In genomic region chr7:90262438-90262837, GRCh38 we compare ENCODE assay signal across 9 cellular contexts. TPM values are rescaled to one million over a fixed set of nuclear protein-coding genes. Genes with fewer than 3 reads are reported as not detected.
A peak's percentile ranks its signal among the peaks of the same experiment; 100 is the strongest.
DNase-seq lines count a peak whose midpoint lies in the region; ATAC-seq and TF ChIP-seq lines count a peak whose summit lies in the region.
"Had no signal": no experiment of that assay in that cellular context is flagged by ENCODE, and none has a peak within 500 bp of the region (broad histone marks: within the 10 kb centered on the region; RNA-seq: fewer than 3 reads in every experiment).

No MANE protein-coding gene starts in this region.

- H3K4me3 Mint-ChIP-seq in stimulated activated naive CD8-positive, alpha-beta T cell treated with anti-CD3 and anti-CD28 coated beads, Interleukin-15, amount 100 ng/mL, for 72 hours, result no peak overlapping the region
- H3K4me3 Mint-ChIP-seq: activated naive CD8-positive, alpha-beta T cell treated with anti-CD3 and anti-CD28 coated beads, Interleukin-2, amount 10 ng/mL, durations not matched to agents 7 days and 5 days had no signal

- H3K4me3 ChIP-seq in colonic mucosa (no peak overlapping the region), neural cell (ENCODE audit: low read length) (no peak overlapping the region)

- TF ChIP-seq CTCF in colonic mucosa (IDR thresholded peaks at IDR 0.05) (peak; percentile 54), neural cell (IDR thresholded peaks at IDR 0.05; ENCODE audit: poor library complexity, severe bottlenecking) (peak; percentile 62)

- H3K27ac ChIP-seq in colonic mucosa (no peak overlapping the region), neural cell (ENCODE audit: low read length) (no peak overlapping the region)

- H3K9me2 ChIP-seq in neural cell (ENCODE audit: insufficient read depth, low read length), result no peaks in the 10 kb centered on the region

- H3K27me3 Mint-ChIP-seq in stimulated activated naive CD8-positive, alpha-beta T cell treated with anti-CD3 and anti-CD28 coated beads, Interleukin-15, amount 100 ng/mL, for 72 hours, result peaks cover 13% of the 10 kb centered on the region

- no peak overlapping the region for H3K27ac Mint-ChIP-seq in stimulated activated naive CD8-positive, alpha-beta T cell treated with anti-CD3 and anti-CD28 coated beads, Interleukin-15, amount 100 ng/mL, for 72 hours
- H3K27ac Mint-ChIP-seq: activated naive CD8-positive, alpha-beta T cell treated with anti-CD3 and anti-CD28 coated beads, Interleukin-2, amount 10 ng/mL, durations not matched to agents 7 days and 5 days had no signal

- H3K4me1 Mint-ChIP-seq in stimulated activated naive CD8-positive, alpha-beta T cell treated with anti-CD3 and anti-CD28 coated beads, Interleukin-15, amount 100 ng/mL, for 72 hours, result no peaks in the 10 kb centered on the region
- H3K4me1 Mint-ChIP-seq: activated naive CD8-positive, alpha-beta T cell treated with anti-CD3 and anti-CD28 coated beads, Interleukin-2, amount 10 ng/mL, durations not matched to agents 7 days and 5 days had no signal

- H4K20me1 ChIP-seq in neural cell (ENCODE audit: insufficient read depth), result no peaks in the 10 kb centered on the region

- no peak for TF ChIP-seq EP300 in neural cell (conservative IDR thresholded peaks at IDR 0.05; ENCODE audit: poor library complexity, severe bottlenecking)

- no peaks in the 10 kb centered on the region for H3K9me3 Mint-ChIP-seq in stimulated activated naive CD8-positive, alpha-beta T cell treated with anti-CD3 and anti-CD28 coated beads, Interleukin-15, amount 100 ng/mL, for 72 hours
- H3K9me3 Mint-ChIP-seq: activated naive CD8-positive, alpha-beta T cell treated with anti-CD3 and anti-CD28 coated beads, Interleukin-2, amount 10 ng/mL, durations not matched to agents 7 days and 5 days had no signal

- DNase-seq in stimulated activated naive CD8-positive, alpha-beta T cell treated with anti-CD3 and anti-CD28 coated beads, Interleukin-15, amount 100 ng/mL, for 72 hours, result no peak
- DNase-seq in stimulated activated naive CD8-positive, alpha-beta T cell treated with anti-CD3 and anti-CD28 coated beads, Interleukin-15, Interleukin-2, amounts not matched to agents 100 U/mL and 50 U/mL, for 24 hours, result no peak
- peak; percentile 6 for DNase-seq in NCI-H345 (lab: John Stamatoyannopoulos, UW)
- DNase-seq in colonic mucosa, result no peak
- DNase-seq in erythroblast (lab: John Stamatoyannopoulos, UW), result no peak
- DNase-seq in NCI-H1048 (lab: John Stamatoyannopoulos, UW), result no peak
- DNase-seq: activated naive CD8-positive, alpha-beta T cell treated with anti-CD3 and anti-CD28 coated beads, Interleukin-2, amount 10 ng/mL, durations not matched to agents 7 days and 5 days had no signal

- H3K79me2 ChIP-seq in neural cell (replicated peaks; ENCODE audit: insufficient read depth, low read length), result no peaks in the 10 kb centered on the region

- no peak overlapping the region for H3K9ac ChIP-seq in colonic mucosa (ENCODE audit: low read depth in 2 of 2, low read length in 2 of 2)
- no peak overlapping the region for H3K9ac ChIP-seq in neural cell (ENCODE audit: low read length)

- intact Hi-C loops in colonic mucosa (cut with DNase I), result loop anchor here (5.0 kb wide), 1 partner anchor 165 kb away; no protein-coding TSS in a partner anchor

- H3K4me2 ChIP-seq in neural cell (ENCODE audit: low read length), result no peak overlapping the region

- no peak overlapping the region for H2AFZ ChIP-seq in neural cell (ENCODE audit: low read depth, low read length)

- TF ChIP-seq POLR2A in erythroblast (IDR thresholded peaks at IDR 0.05; ENCODE audit: low read length), result no peak

- no peaks in the 10 kb centered on the region for H3K27me3 ChIP-seq in colonic mucosa
- H3K27me3 ChIP-seq in neural cell (ENCODE audit: insufficient read depth, low read depth, low read length), result no peaks in the 10 kb centered on the region

- peak; percentile 70 for TF ChIP-seq RAD21 in neural cell (conservative IDR thresholded peaks at IDR 0.05)

- peak; percentile 70 for ATAC-seq in stimulated activated naive CD8-positive, alpha-beta T cell treated with anti-CD3 and anti-CD28 coated beads, Interleukin-15, amount 100 ng/mL, for 72 hours
- no peak for ATAC-seq in stimulated activated naive CD8-positive, alpha-beta T cell treated with anti-CD3 and anti-CD28 coated beads, Interleukin-15, Interleukin-2, amounts not matched to agents 100 U/mL and 50 U/mL, for 24 hours
- peak; percentile 80 for ATAC-seq in HG02870 (IDR thresholded peaks at IDR 0.05; ENCODE audit: unreplicated experiment)

- H3K36me3 ChIP-seq in colonic mucosa, result no peaks in the 10 kb centered on the region
- no peaks in the 10 kb centered on the region for H3K36me3 ChIP-seq in neural cell (ENCODE audit: insufficient read depth, low read length)

- H3K4me1 ChIP-seq in colonic mucosa, result no peaks in the 10 kb centered on the region

- H3K9me3 ChIP-seq in colonic mucosa (no peaks in the 10 kb centered on the region), neural cell (ENCODE audit: low read length) (no peaks in the 10 kb centered on the region)

- H3F3A ChIP-seq in neural cell (ENCODE audit: insufficient read depth, low read length, poor library complexity, severe bottlenecking), result no peaks in the 10 kb centered on the region

TF ChIP-seq in neural cell, 6 proteins besides CTCF, POLR2A, EP300 and RAD21:
- no peak for TF ChIP-seq POLR2AphosphoS5 (IDR thresholded peaks at IDR 0.05)
- TF ChIP-seq, protein P1, sequence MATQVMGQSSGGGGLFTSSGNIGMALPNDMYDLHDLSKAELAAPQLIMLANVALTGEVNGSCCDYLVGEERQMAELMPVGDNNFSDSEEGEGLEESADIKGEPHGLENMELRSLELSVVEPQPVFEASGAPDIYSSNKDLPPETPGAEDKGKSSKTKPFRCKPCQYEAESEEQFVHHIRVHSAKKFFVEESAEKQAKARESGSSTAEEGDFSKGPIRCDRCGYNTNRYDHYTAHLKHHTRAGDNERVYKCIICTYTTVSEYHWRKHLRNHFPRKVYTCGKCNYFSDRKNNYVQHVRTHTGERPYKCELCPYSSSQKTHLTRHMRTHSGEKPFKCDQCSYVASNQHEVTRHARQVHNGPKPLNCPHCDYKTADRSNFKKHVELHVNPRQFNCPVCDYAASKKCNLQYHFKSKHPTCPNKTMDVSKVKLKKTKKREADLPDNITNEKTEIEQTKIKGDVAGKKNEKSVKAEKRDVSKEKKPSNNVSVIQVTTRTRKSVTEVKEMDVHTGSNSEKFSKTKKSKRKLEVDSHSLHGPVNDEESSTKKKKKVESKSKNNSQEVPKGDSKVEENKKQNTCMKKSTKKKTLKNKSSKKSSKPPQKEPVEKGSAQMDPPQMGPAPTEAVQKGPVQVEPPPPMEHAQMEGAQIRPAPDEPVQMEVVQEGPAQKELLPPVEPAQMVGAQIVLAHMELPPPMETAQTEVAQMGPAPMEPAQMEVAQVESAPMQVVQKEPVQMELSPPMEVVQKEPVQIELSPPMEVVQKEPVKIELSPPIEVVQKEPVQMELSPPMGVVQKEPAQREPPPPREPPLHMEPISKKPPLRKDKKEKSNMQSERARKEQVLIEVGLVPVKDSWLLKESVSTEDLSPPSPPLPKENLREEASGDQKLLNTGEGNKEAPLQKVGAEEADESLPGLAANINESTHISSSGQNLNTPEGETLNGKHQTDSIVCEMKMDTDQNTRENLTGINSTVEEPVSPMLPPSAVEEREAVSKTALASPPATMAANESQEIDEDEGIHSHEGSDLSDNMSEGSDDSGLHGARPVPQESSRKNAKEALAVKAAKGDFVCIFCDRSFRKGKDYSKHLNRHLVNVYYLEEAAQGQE (IDR thresholded peaks at IDR 0.05; ENCODE audit: borderline replicate concordance), result no peak
- TF ChIP-seq SMC3 (conservative IDR thresholded peaks at IDR 0.05; ENCODE audit: poor library complexity), result peak; percentile 70

RNA-seq across cellular contexts. Expression of gene CFAP69, which starts 17.5 kb away (rescaled TPM):
- 1 to 10 TPM; 3.6 to 4.2 TPM for total RNA-seq in colonic mucosa
- polyA plus RNA-seq in neural cell, result 5.9 and 6.2 TPM in 2 replicates
- polyA minus RNA-seq in neural cell, result 5.8 and 9.3 TPM in 2 replicates

RNA-seq across cellular contexts. Expression of gene STEAP2, which starts 50.9 kb away (rescaled TPM):
- 10 to 100 TPM; 19.7 to 27.3 TPM for total RNA-seq in colonic mucosa
- 4.6 and 5.9 TPM in 2 replicates for polyA plus RNA-seq in neural cell
- 6.3 and 9.1 TPM in 2 replicates for polyA minus RNA-seq in neural cell
- total RNA-seq: activated naive CD8-positive, alpha-beta T cell treated with anti-CD3 and anti-CD28 coated beads, Interleukin-2, amount 10 ng/mL, durations not matched to agents 7 days and 5 days had no signal

RNA-seq across cellular contexts. Expression of gene FAM237B, which starts 58.7 kb away (rescaled TPM):
- total RNA-seq in colonic mucosa, result not detected
- not detected in 2 replicates for polyA plus RNA-seq in neural cell
- not detected in 2 replicates for polyA minus RNA-seq in neural cell
- total RNA-seq: activated naive CD8-positive, alpha-beta T cell treated with anti-CD3 and anti-CD28 coated beads, Interleukin-2, amount 10 ng/mL, durations not matched to agents 7 days and 5 days had no signal
